ENCODE assay signal across 8 cellular contexts in the genomic region with DNA sequence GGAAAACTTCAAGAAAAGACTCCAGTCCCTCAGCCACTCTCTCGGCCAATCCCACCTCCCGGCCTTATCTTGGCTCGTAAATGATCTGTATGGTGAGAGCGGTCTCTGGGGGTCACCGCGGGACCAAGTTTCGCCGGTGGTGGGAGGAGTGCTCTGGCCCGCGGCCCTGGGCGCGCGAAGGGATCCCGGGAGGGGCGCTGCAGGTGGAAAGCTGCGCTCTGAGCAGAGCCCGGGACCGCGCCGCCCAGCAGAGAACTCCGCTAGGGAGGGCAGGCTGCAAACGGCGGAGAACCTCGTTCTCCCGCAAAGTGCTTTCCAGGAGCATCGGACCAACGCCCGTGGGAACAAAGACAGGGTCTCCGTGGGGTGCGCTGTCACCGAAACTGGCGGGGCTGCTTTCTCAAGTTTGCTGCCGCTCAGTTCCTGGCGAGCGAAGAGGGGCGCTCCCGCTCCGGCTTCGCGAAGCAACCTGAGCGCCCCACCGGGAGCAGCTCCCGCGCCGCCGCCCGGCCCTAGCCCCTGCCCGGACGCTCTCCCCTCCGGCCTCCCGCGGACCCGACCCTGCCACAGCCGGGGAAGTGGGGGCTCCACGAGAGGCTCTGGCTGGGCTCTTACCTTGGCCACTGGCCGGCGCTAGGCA. TPM values are rescaled to one million over a fixed set of nuclear protein-coding genes. Genes with fewer than 3 reads are reported as not detected.
A peak's percentile ranks its signal among the peaks of the same experiment; 100 is the strongest.
DNase-seq lines count a peak whose midpoint lies in the region; ATAC-seq, FAIRE-seq and TF ChIP-seq lines count a peak whose summit lies in the region.

No MANE protein-coding gene starts in this region.

- FAIRE-seq in endothelial cell of umbilical vein (lab: Jason Lieb, UNC): no peak

- peak overlapping the region; percentile 54 for H2AFZ ChIP-seq in endothelial cell of umbilical vein (ENCODE audit: low read depth, low read length)

- intact Hi-C loops in endothelial cell of umbilical vein (cut with micrococcal nuclease): loop anchor here (10.0 kb wide), 1 partner anchor 433 kb away; the partner anchor contains the start of gene SSB

- no TSS peak for BruUV-seq in endothelial cell of umbilical vein (replicated peaks; lab: Mats Ljungman, UMichigan)

- peaks cover 0 to 4% (median 0%) of the 10 kb centered on the region in 7 donors for H3K9me3 Mint-ChIP-seq in naive B cell

- H3K27ac ChIP-seq in endothelial cell of umbilical vein (ENCODE audit: insufficient read depth, low read depth, low read length): no peak overlapping the region

- DNase-seq in GM06990 (ENCODE audit: extremely low read depth, insufficient read length): peak; percentile 18
- DNase-seq in endothelial cell of umbilical vein (ENCODE audit: low read depth, low spot score): peak; percentile 18
- DNase-seq in naive B cell: no peak
- DNase-seq in cerebellum (ENCODE audit: low spot score): no peak
- no peak for DNase-seq in HUDEP-2 (lab: John Stamatoyannopoulos, UW; ENCODE audit: unreplicated experiment in 76 of 76)
- DNase-seq in SKM-1 (lab: John Stamatoyannopoulos, UW; ENCODE audit: unreplicated experiment): no peak

- H3K9me1 ChIP-seq in endothelial cell of umbilical vein (replicated peaks; ENCODE audit: control insufficient read depth, extremely low read depth, insufficient read depth, low read length): no peaks in the 10 kb centered on the region

- no peaks in the 10 kb centered on the region for H4K20me1 ChIP-seq in endothelial cell of umbilical vein (replicated peaks; ENCODE audit: control insufficient read depth, extremely low read depth, insufficient read depth, low read length)

- H3K9me3 ChIP-seq in endothelial cell of umbilical vein (replicated peaks; ENCODE audit: control insufficient read depth, insufficient read depth, low read length): no peaks in the 10 kb centered on the region

- H3K27me3 ChIP-seq in GM06990 (replicated peaks; ENCODE audit: control insufficient read depth, insufficient read depth, low read length) (no peaks in the 10 kb centered on the region; the same call in 1 of the 2 replicates), endothelial cell of umbilical vein (ENCODE audit: control insufficient read depth in 2 of 2, insufficient read depth in 2 of 2, low read length in 2 of 2) (peaks cover 34 to 56% of the 10 kb centered on the region in 2 experiments)

- no peak for TF ChIP-seq POLR2A in endothelial cell of umbilical vein (IDR thresholded peaks at IDR 0.05; ENCODE audit: low read depth, low read length)

- H3K36me3 ChIP-seq in GM06990 (ENCODE audit: control insufficient read depth, insufficient read depth, low read length): no peaks in the 10 kb centered on the region
- no peaks in the 10 kb centered on the region for H3K36me3 ChIP-seq in endothelial cell of umbilical vein (ENCODE audit: control insufficient read depth in 2 of 2, extremely low read depth in 1 of 2, insufficient read depth in 2 of 2, low read length in 2 of 2)

- H3K27me3 Mint-ChIP-seq in naive B cell: peaks cover 65 to 76% (median 74%) of the 10 kb centered on the region in 3 donors

- POLR2A ChIA-PET in endothelial cell of umbilical vein (lab: Charles Lee): no interaction called here

- peak overlapping the region; percentile 52 for H3K4me2 ChIP-seq in endothelial cell of umbilical vein (ENCODE audit: insufficient read depth, low read length)

- H3K9ac ChIP-seq in endothelial cell of umbilical vein (replicated peaks; ENCODE audit: extremely low read depth, insufficient read depth, low read length): no peak overlapping the region

- no peaks in the 10 kb centered on the region for H3K79me2 ChIP-seq in endothelial cell of umbilical vein (ENCODE audit: control insufficient read depth, insufficient read depth, low read length)

- no peak overlapping the region for H3K27ac Mint-ChIP-seq in naive B cell

- H3K4me3 ChIP-seq in GM06990 (replicated peaks; ENCODE audit: low read depth, low read length): peak overlapping the region; percentile 42
- peak overlapping the region in 2 of 3 experiments; percentile 2 to 9 for H3K4me3 ChIP-seq in endothelial cell of umbilical vein (replicated peaks in 1 of 3; ENCODE audit: insufficient read depth in 1 of 3, low read depth in 1 of 3, low read length in 3 of 3)

- H3K4me3 Mint-ChIP-seq in naive B cell: peak overlapping the region; percentile 81 to 98 (median 88)

- H3K4me1 ChIP-seq in endothelial cell of umbilical vein (ENCODE audit: control insufficient read depth, extremely low read depth, insufficient read depth, low read length): peaks cover 35% of the 10 kb centered on the region

- CTCF ChIA-PET in endothelial cell of umbilical vein (lab: Charles Lee): interaction anchor here (1.5 kb wide), 1 partner anchor 17 kb away, joined by 4 read pairs; no protein-coding TSS in a partner anchor

- ATAC-seq in SK-N-SH treated with all-trans-retinoic acid at 6 μM for 48 hours (peak; percentile 62), naive B cell (ENCODE audit: low read depth in 2 of 2) (no peak), HG03439 (IDR thresholded peaks at IDR 0.05; ENCODE audit: unreplicated experiment) (no peak)

- peaks cover 28 to 39% (median 34%) of the 10 kb centered on the region in 3 donors for H3K4me1 Mint-ChIP-seq in naive B cell

- TF ChIP-seq CTCF in GM06990 (IDR thresholded peaks at IDR 0.05; ENCODE audit: insufficient read depth, low read length, poor library complexity, severe bottlenecking) (peak; percentile 13), endothelial cell of umbilical vein (IDR thresholded peaks at IDR 0.05; ENCODE audit: extremely low read depth in 1 of 2, insufficient read depth in 1 of 2, low read depth in 1 of 2, low read length in 2 of 2) (no peak)

- dilution Hi-C loops in endothelial cell of umbilical vein (cut with MboI; ENCODE audit: extremely low pct_ligation_motif_present, low sequenced_read_pairs): no loop called here

- peaks cover 4 to 8% of the 10 kb centered on the region in 2 donors for H3K36me3 Mint-ChIP-seq in naive B cell

TF ChIP-seq in SK-N-SH treated with all-trans-retinoic acid at 6 μM for 48 hours, 23 proteins besides CTCF, POLR2A, EP300 and RAD21 (continues in another document):
- no peak for TF ChIP-seq GLIS3 (CRISPR knock-in tag; IDR thresholded peaks at IDR 0.05)
- TF ChIP-seq OSR1 (CRISPR knock-in tag; IDR thresholded peaks at IDR 0.05): no peak
- TF ChIP-seq TCF4 (CRISPR knock-in tag; IDR thresholded peaks at IDR 0.05; ENCODE audit: borderline replicate concordance): no peak
- TF ChIP-seq, protein P1, sequence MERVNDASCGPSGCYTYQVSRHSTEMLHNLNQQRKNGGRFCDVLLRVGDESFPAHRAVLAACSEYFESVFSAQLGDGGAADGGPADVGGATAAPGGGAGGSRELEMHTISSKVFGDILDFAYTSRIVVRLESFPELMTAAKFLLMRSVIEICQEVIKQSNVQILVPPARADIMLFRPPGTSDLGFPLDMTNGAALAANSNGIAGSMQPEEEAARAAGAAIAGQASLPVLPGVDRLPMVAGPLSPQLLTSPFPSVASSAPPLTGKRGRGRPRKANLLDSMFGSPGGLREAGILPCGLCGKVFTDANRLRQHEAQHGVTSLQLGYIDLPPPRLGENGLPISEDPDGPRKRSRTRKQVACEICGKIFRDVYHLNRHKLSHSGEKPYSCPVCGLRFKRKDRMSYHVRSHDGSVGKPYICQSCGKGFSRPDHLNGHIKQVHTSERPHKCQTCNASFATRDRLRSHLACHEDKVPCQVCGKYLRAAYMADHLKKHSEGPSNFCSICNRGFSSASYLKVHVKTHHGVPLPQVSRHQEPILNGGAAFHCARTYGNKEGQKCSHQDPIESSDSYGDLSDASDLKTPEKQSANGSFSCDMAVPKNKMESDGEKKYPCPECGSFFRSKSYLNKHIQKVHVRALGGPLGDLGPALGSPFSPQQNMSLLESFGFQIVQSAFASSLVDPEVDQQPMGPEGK (CRISPR knock-in tag; IDR thresholded peaks at IDR 0.05; ENCODE audit: borderline replicate concordance): no peak
- no peak for TF ChIP-seq CSDC2 (CRISPR knock-in tag; IDR thresholded peaks at IDR 0.05)
- TF ChIP-seq ZFP3 (CRISPR knock-in tag; IDR thresholded peaks at IDR 0.05): no peak
- TF ChIP-seq ZNF70 (CRISPR knock-in tag; IDR thresholded peaks at IDR 0.05): no peak

TF ChIP-seq in endothelial cell of umbilical vein, 7 proteins besides CTCF, POLR2A, EP300 and RAD21:
- TF ChIP-seq EZH2 (IDR thresholded peaks at IDR 0.05; ENCODE audit: borderline replicate concordance, low read depth, low read length, severe bottlenecking) (peak; percentile 2), MYC (IDR thresholded peaks at IDR 0.05; ENCODE audit: low read depth, low read length) (no peak), JUN (IDR thresholded peaks at IDR 0.05; ENCODE audit: borderline replicate concordance, insufficient read depth, insufficient read length, low read depth) (no peak), MAX (IDR thresholded peaks at IDR 0.05; ENCODE audit: insufficient read depth, insufficient read length) (no peak)

RNA-seq across cellular contexts. Expression of gene LRP2, which starts 0.5 kb away (rescaled TPM):
- total RNA-seq in endothelial cell of umbilical vein (not detected in 2 replicates), cerebellum (22.0 TPM)
- polyA plus RNA-seq in endothelial cell of umbilical vein (not detected in 2 replicates), naive B cell (ENCODE audit: low read depth in 6 of 6) (not detected)
- polyA plus RNA-seq in endothelial cell of umbilical vein (2011; cell fraction: cytosol; rRNA removed): 0.01 TPM in 1 of 2 replicates, not detected in the other
- polyA plus RNA-seq in endothelial cell of umbilical vein (2011; cell fraction: nucleus; rRNA removed): not detected in 2 replicates
- not detected in 2 replicates for polyA plus RNA-seq in endothelial cell of umbilical vein (2012)
- not detected in 2 replicates for polyA minus RNA-seq in endothelial cell of umbilical vein
- polyA minus RNA-seq in endothelial cell of umbilical vein (2011; cell fraction: cytosol; rRNA and poly(A)+ RNA removed): 0.31 TPM
- polyA minus RNA-seq in endothelial cell of umbilical vein (2011; cell fraction: nucleus; rRNA and poly(A)+ RNA removed): not detected in 2 replicates

Comparison
In these comparisons a context has a peak if more than half of its experiments do, and no peak if none do; other contexts are left out.
1. DNase-seq: peak in GM06990 (single experiment) and endothelial cell of umbilical vein (single experiment); none in naive B cell (single experiment), cerebellum (single experiment), HUDEP-2 (0 of 76) and SKM-1 (single experiment).
2. RNA of gene LRP2, which starts 0.5 kb away (total RNA-seq): 22.0 TPM in cerebellum (single experiment); not detected in endothelial cell of umbilical vein; every median in the first group is over 10 times any median in the second.